ENCODE assay signal across 7 cellular contexts in the genomic region with DNA sequence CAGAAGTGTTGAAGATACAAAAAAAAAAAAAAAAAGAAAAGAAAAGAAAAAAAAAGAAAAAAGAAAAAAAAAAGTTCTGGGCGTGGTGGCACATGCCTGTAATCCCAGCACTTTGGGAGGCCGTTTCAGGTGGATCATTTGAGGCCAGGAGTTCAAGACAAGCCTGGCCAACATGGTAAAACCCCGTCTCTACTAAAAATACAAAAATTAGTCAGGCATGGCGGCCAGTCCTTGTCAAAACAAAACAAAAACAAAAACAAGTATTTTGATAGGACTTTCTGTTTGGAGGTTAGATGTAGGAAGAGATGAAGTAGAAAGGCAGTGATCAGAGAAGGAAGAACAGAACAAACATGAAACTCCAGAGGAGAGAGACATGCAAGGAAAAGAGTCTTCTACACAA.
A peak's percentile ranks its signal among the peaks of the same experiment; 100 is the strongest.
ATAC-seq lines count a peak whose summit lies in the region.

No MANE protein-coding gene starts in this region.

- ATAC-seq in GM18511 (IDR thresholded peaks at IDR 0.05; ENCODE audit: unreplicated experiment) (peak; percentile 79), GM19035 (IDR thresholded peaks at IDR 0.05; ENCODE audit: unreplicated experiment) (peak; percentile 70), GM21390 (IDR thresholded peaks at IDR 0.05; ENCODE audit: unreplicated experiment) (peak; percentile 64), HG02571 (IDR thresholded peaks at IDR 0.05; ENCODE audit: unreplicated experiment) (peak; percentile 69), HG02938 (IDR thresholded peaks at IDR 0.05; ENCODE audit: unreplicated experiment) (peak; percentile 55), HG03159 (IDR thresholded peaks at IDR 0.05; ENCODE audit: unreplicated experiment) (peak; percentile 56), HG03520 (IDR thresholded peaks at IDR 0.05; ENCODE audit: unreplicated experiment) (peak; percentile 70)

Comparison
In these comparisons a context has a peak if more than half of its experiments do, and no peak if none do; other contexts are left out.
1. Peak in every context shown above with its lines: ATAC-seq.